In genomic region chr14:39266871-39267591, GRCh38 we compare ENCODE assay signal across 1 cellular context.
TF ChIP-seq lines count a peak whose summit lies in the region.

No MANE protein-coding gene starts in this region.

TF ChIP-seq in HepG2, 621 proteins besides CTCF, POLR2A, EP300 and RAD21 (continued from another document and continues in another):
- TF ChIP-seq, protein P1, sequence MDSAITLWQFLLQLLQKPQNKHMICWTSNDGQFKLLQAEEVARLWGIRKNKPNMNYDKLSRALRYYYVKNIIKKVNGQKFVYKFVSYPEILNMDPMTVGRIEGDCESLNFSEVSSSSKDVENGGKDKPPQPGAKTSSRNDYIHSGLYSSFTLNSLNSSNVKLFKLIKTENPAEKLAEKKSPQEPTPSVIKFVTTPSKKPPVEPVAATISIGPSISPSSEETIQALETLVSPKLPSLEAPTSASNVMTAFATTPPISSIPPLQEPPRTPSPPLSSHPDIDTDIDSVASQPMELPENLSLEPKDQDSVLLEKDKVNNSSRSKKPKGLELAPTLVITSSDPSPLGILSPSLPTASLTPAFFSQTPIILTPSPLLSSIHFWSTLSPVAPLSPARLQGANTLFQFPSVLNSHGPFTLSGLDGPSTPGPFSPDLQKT (CRISPR knock-in tag; IDR thresholded peaks at IDR 0.05; ENCODE audit: borderline replicate concordance) = peak; percentile 85
- TF ChIP-seq AGO1 (IDR thresholded peaks at IDR 0.05; ENCODE audit: low read depth, low read length, poor library complexity, severe bottlenecking) (peak; percentile 93), PREB (CRISPR knock-in tag; IDR thresholded peaks at IDR 0.05) (no peak; the same call in 1 of the 2 replicates), ZNF556 (CRISPR knock-in tag; IDR thresholded peaks at IDR 0.05; ENCODE audit: borderline replicate concordance) (peak; percentile 98), FOSL1 (CRISPR knock-in tag; IDR thresholded peaks at IDR 0.05; ENCODE audit: borderline replicate concordance) (peak; percentile 7; the same call in 1 of the 2 replicates), NBN (conservative IDR thresholded peaks at IDR 0.05) (no peak), TSC22D2 (CRISPR knock-in tag; IDR thresholded peaks at IDR 0.05; ENCODE audit: borderline replicate concordance) (peak; percentile 71), ZNF501 (CRISPR knock-in tag; IDR thresholded peaks at IDR 0.05) (peak; percentile 100), ZNF558 (CRISPR knock-in tag; IDR thresholded peaks at IDR 0.05; ENCODE audit: borderline replicate concordance) (peak; percentile 71; the same call in 1 of the 2 replicates), KDM4B (CRISPR knock-in tag; IDR thresholded peaks at IDR 0.05) (peak; percentile 92; the same call in 1 of the 2 replicates), SATB2 (CRISPR knock-in tag; IDR thresholded peaks at IDR 0.05) (peak; percentile 96), TBX3 (IDR thresholded peaks at IDR 0.05; ENCODE audit: borderline replicate concordance) (no peak; the same call in 1 of the 2 replicates), ZNF124 (CRISPR knock-in tag; IDR thresholded peaks at IDR 0.05) (peak; percentile 98), ZNF468 (CRISPR knock-in tag; IDR thresholded peaks at IDR 0.05) (no peak), HNF4A (CRISPR knock-in tag; IDR thresholded peaks at IDR 0.05) (peak; percentile 49; the same call in 1 of the 2 replicates), HNRNPLL (IDR thresholded peaks at IDR 0.05; ENCODE audit: low read depth, low read length, poor library complexity, severe bottlenecking) (peak; percentile 100), ZNF770 (CRISPR knock-in tag; IDR thresholded peaks at IDR 0.05) (peak; percentile 89), NCOA2 (CRISPR knock-in tag; IDR thresholded peaks at IDR 0.05) (peak; percentile 69; the same call in 1 of the 2 replicates), GABPB1 (CRISPR knock-in tag; IDR thresholded peaks at IDR 0.05) (peak; percentile 85), CHD4 (IDR thresholded peaks at IDR 0.05; ENCODE audit: borderline replicate concordance, low read length) (no peak), CEBPB (IDR thresholded peaks at IDR 0.05; ENCODE audit: borderline replicate concordance, low read depth, low read length) (no peak), SCMH1 (CRISPR knock-in tag; IDR thresholded peaks at IDR 0.05; ENCODE audit: borderline replicate concordance) (no peak), HMG20B (CRISPR knock-in tag; conservative IDR thresholded peaks at IDR 0.05) (peak; percentile 92), ZNF614 (CRISPR knock-in tag; IDR thresholded peaks at IDR 0.05; ENCODE audit: borderline replicate concordance) (peak; percentile 32; the same call in 1 of the 2 replicates), CC2D1A (CRISPR knock-in tag; IDR thresholded peaks at IDR 0.05) (peak; percentile 93; the same call in 1 of the 2 replicates), SIX1 (CRISPR knock-in tag; IDR thresholded peaks at IDR 0.05; ENCODE audit: borderline replicate concordance) (peak; percentile 13; the same call in 1 of the 2 replicates), THAP7 (CRISPR knock-in tag; IDR thresholded peaks at IDR 0.05) (peak; percentile 90), ZFX (CRISPR knock-in tag; IDR thresholded peaks at IDR 0.05; ENCODE audit: low read depth) (peak; percentile 95), ZMYM4 (CRISPR knock-in tag; IDR thresholded peaks at IDR 0.05) (peak; percentile 91), SETDB1 (CRISPR knock-in tag; IDR thresholded peaks at IDR 0.05; ENCODE audit: borderline replicate concordance) (no peak), ZBTB39 (CRISPR knock-in tag; IDR thresholded peaks at IDR 0.05) (peak; percentile 40; the same call in 1 of the 2 replicates), PCBP1 (IDR thresholded peaks at IDR 0.05; ENCODE audit: borderline replicate concordance, low read depth, low read length) (peak; percentile 97), ZNF772 (CRISPR knock-in tag; IDR thresholded peaks at IDR 0.05) (peak; percentile 37), ZNF841 (CRISPR knock-in tag; IDR thresholded peaks at IDR 0.05; ENCODE audit: borderline replicate concordance) (peak; percentile 89; the same call in 1 of the 2 replicates), TGIF2 (CRISPR knock-in tag; IDR thresholded peaks at IDR 0.05) (peak; percentile 78; the same call in 1 of the 2 replicates), ZNF510 (CRISPR knock-in tag; IDR thresholded peaks at IDR 0.05; ENCODE audit: low read depth) (peak; percentile 37; the same call in 1 of the 2 replicates), SMAD3 (CRISPR knock-in tag; IDR thresholded peaks at IDR 0.05) (peak; percentile 76), CBX1 (IDR thresholded peaks at IDR 0.05; ENCODE audit: low read depth) (peak; percentile 61), SOX6 (IDR thresholded peaks at IDR 0.05) (no peak), SOX6 (CRISPR knock-in tag; IDR thresholded peaks at IDR 0.05) (peak; percentile 70), NR1H2 (CRISPR knock-in tag; IDR thresholded peaks at IDR 0.05; ENCODE audit: borderline replicate concordance, low read depth) (peak; percentile 94; the same call in 1 of the 2 replicates)
- TF ChIP-seq, protein P2, sequence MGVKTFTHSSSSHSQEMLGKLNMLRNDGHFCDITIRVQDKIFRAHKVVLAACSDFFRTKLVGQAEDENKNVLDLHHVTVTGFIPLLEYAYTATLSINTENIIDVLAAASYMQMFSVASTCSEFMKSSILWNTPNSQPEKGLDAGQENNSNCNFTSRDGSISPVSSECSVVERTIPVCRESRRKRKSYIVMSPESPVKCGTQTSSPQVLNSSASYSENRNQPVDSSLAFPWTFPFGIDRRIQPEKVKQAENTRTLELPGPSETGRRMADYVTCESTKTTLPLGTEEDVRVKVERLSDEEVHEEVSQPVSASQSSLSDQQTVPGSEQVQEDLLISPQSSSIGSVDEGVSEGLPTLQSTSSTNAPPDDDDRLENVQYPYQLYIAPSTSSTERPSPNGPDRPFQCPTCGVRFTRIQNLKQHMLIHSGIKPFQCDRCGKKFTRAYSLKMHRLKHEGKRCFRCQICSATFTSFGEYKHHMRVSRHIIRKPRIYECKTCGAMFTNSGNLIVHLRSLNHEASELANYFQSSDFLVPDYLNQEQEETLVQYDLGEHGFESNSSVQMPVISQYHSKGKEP (CRISPR knock-in tag; IDR thresholded peaks at IDR 0.05) = 0 out of 2 replicates have a peak, but pooled peaks have one; percentile 73
- TF ChIP-seq, protein P3, sequence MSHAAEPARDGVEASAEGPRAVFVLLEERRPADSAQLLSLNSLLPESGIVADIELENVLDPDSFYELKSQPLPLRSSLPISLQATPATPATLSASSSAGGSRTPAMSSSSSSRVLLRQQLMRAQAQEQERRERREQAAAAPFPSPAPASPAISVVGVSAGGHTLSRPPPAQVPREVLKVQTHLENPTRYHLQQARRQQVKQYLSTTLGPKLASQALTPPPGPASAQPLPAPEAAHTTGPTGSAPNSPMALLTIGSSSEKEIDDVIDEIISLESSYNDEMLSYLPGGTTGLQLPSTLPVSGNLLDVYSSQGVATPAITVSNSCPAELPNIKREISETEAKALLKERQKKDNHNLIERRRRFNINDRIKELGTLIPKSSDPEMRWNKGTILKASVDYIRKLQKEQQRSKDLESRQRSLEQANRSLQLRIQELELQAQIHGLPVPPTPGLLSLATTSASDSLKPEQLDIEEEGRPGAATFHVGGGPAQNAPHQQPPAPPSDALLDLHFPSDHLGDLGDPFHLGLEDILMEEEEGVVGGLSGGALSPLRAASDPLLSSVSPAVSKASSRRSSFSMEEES (CRISPR knock-in tag; IDR thresholded peaks at IDR 0.05) = no peak
- TF ChIP-seq, protein P4, sequence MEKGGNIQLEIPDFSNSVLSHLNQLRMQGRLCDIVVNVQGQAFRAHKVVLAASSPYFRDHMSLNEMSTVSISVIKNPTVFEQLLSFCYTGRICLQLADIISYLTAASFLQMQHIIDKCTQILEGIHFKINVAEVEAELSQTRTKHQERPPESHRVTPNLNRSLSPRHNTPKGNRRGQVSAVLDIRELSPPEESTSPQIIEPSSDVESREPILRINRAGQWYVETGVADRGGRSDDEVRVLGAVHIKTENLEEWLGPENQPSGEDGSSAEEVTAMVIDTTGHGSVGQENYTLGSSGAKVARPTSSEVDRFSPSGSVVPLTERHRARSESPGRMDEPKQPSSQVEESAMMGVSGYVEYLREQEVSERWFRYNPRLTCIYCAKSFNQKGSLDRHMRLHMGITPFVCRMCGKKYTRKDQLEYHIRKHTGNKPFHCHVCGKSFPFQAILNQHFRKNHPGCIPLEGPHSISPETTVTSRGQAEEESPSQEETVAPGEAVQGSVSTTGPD (CRISPR knock-in tag; IDR thresholded peaks at IDR 0.05) = peak; percentile 81; the same call in 1 of the 2 replicates
- TF ChIP-seq, protein P5, sequence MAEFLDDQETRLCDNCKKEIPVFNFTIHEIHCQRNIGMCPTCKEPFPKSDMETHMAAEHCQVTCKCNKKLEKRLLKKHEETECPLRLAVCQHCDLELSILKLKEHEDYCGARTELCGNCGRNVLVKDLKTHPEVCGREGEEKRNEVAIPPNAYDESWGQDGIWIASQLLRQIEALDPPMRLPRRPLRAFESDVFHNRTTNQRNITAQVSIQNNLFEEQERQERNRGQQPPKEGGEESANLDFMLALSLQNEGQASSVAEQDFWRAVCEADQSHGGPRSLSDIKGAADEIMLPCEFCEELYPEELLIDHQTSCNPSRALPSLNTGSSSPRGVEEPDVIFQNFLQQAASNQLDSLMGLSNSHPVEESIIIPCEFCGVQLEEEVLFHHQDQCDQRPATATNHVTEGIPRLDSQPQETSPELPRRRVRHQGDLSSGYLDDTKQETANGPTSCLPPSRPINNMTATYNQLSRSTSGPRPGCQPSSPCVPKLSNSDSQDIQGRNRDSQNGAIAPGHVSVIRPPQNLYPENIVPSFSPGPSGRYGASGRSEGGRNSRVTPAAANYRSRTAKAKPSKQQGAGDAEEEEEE (CRISPR knock-in tag; IDR thresholded peaks at IDR 0.05; ENCODE audit: borderline replicate concordance) = peak; percentile 97
- TF ChIP-seq, protein P6, sequence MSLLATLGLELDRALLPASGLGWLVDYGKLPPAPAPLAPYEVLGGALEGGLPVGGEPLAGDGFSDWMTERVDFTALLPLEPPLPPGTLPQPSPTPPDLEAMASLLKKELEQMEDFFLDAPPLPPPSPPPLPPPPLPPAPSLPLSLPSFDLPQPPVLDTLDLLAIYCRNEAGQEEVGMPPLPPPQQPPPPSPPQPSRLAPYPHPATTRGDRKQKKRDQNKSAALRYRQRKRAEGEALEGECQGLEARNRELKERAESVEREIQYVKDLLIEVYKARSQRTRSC (CRISPR knock-in tag; IDR thresholded peaks at IDR 0.05; ENCODE audit: low read depth) = no peak
